ENCODE assay signal across 14 cellular contexts in the genomic region with DNA sequence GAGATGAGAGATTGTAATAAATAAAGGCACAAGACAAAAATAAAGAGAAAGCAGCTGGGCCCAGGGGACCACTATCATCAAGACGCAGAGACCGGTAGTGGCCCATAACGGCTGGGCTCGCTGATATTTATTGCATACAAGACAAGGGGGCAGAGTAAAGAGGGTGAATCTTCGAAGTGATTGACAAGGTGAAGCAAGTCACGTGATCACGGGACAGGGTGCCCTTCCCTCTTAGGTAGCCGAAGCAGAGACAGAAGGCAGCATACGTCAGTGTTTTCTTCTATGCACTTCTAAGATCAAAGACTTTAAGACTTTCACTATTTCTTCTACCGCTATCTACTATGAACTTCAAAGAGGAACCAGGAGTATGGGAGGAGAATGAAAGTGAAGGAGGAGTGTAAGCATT. TPM values are rescaled to one million over a fixed set of nuclear protein-coding genes. Genes with fewer than 3 reads are reported as not detected.
A peak's percentile ranks its signal among the peaks of the same experiment; 100 is the strongest.
DNase-seq lines count a peak whose midpoint lies in the region; ATAC-seq, FAIRE-seq and TF ChIP-seq lines count a peak whose summit lies in the region.
"Had no signal": no experiment of that assay in that cellular context is flagged by ENCODE, and none has a peak within 500 bp of the region (broad histone marks: within the 10 kb centered on the region; RNA-seq: fewer than 3 reads in every experiment).

No MANE protein-coding gene starts in this region.

- peaks cover 17% of the 10 kb centered on the region for H3K36me3 Mint-ChIP-seq in activated CD4-positive, alpha-beta memory T cell treated with anti-CD3 and anti-CD28 coated beads for 36 hours
- peaks cover 44% of the 10 kb centered on the region for H3K36me3 Mint-ChIP-seq in activated CD4-positive, alpha-beta memory T cell treated with anti-CD3 and anti-CD28 coated beads, Interleukin-2, amount 10 ng/mL, durations not matched to agents 7 days and 5 days (ENCODE audit: low read depth)
- H3K36me3 Mint-ChIP-seq in T-helper 1 cell treated with Interleukin-12 subunit alpha and Interleukin-12 subunit beta and Interleukin-4 antibody, amounts not matched to agents 30 μg/mL and 1 μg/mL, for 36 hours (ENCODE audit: low read depth): peaks cover 32% of the 10 kb centered on the region

- peaks cover 9 to 16% of the 10 kb centered on the region in 2 experiments for H3K4me1 ChIP-seq in trophoblast cell (ENCODE audit: control insufficient read depth in 1 of 2, insufficient read depth in 2 of 2, low read length in 2 of 2)

- H3K79me1 ChIP-seq in trophoblast cell (ENCODE audit: low read length): peaks cover 4% of the 10 kb centered on the region

- H3K27ac ChIP-seq in trophoblast cell (ENCODE audit: low read depth, low read length): no peak overlapping the region

- no peak overlapping the region for H4K12ac ChIP-seq in trophoblast cell (ENCODE audit: low read depth, low read length)

- H3K23ac ChIP-seq in trophoblast cell (ENCODE audit: low read length): no peak overlapping the region

- H2AK5ac ChIP-seq in trophoblast cell (ENCODE audit: low read length): no peak overlapping the region

- DNase-seq in activated CD4-positive, alpha-beta memory T cell treated with anti-CD3 and anti-CD28 coated beads for 36 hours: peak; percentile 47
- DNase-seq in activated CD4-positive, alpha-beta memory T cell treated with anti-CD3 and anti-CD28 coated beads, Interleukin-2, amount 10 ng/mL, durations not matched to agents 7 days and 5 days: no peak
- DNase-seq in amniotic epithelial cell (ENCODE audit: low read depth) (peak; percentile 83), trophoblast cell (peak; percentile 79 to 83), D721Med (ENCODE audit: insufficient read length, low spot score) (no peak)
- DNase-seq: MG63, NCI-H748 treated with DMSO at 0.1 percent for 48 hours, T1000 had no signal

- no peak for ATAC-seq in GM19035 (IDR thresholded peaks at IDR 0.05; ENCODE audit: unreplicated experiment)
- ATAC-seq in HG03439 (IDR thresholded peaks at IDR 0.05; ENCODE audit: unreplicated experiment): no peak

- no peak overlapping the region for H3K18ac ChIP-seq in trophoblast cell (ENCODE audit: low read length)

- no peak overlapping the region for H2BK12ac ChIP-seq in trophoblast cell (ENCODE audit: low read length)

- H3K4me1 Mint-ChIP-seq in activated CD4-positive, alpha-beta memory T cell treated with anti-CD3 and anti-CD28 coated beads for 36 hours (ENCODE audit: low read depth): peaks cover 45% of the 10 kb centered on the region
- H3K4me1 Mint-ChIP-seq in activated CD4-positive, alpha-beta memory T cell treated with anti-CD3 and anti-CD28 coated beads, Interleukin-2, amount 10 ng/mL, durations not matched to agents 7 days and 5 days: peaks cover 53% of the 10 kb centered on the region
- peaks cover 39% of the 10 kb centered on the region for H3K4me1 Mint-ChIP-seq in T-helper 1 cell treated with Interleukin-12 subunit alpha and Interleukin-12 subunit beta and Interleukin-4 antibody, amounts not matched to agents 30 μg/mL and 1 μg/mL, for 36 hours (ENCODE audit: low read depth)

- TF ChIP-seq CTCF in D721Med (IDR thresholded peaks at IDR 0.05; ENCODE audit: insufficient read depth, missing control alignments): no peak

- no peak overlapping the region for H3K4me3 Mint-ChIP-seq in activated CD4-positive, alpha-beta memory T cell treated with anti-CD3 and anti-CD28 coated beads for 36 hours
- no peak overlapping the region for H3K4me3 Mint-ChIP-seq in activated CD4-positive, alpha-beta memory T cell treated with anti-CD3 and anti-CD28 coated beads, Interleukin-2, amount 10 ng/mL, durations not matched to agents 7 days and 5 days
- H3K4me3 Mint-ChIP-seq in T-helper 1 cell treated with Interleukin-12 subunit alpha and Interleukin-12 subunit beta and Interleukin-4 antibody, amounts not matched to agents 30 μg/mL and 1 μg/mL, for 36 hours: peak overlapping the region; percentile 33

- WGBS in trophoblast cell (ENCODE audit: extremely low coverage, insufficient coverage, insufficient read length): no CpG with 5 or more reads among the region's 10 CpGs

- H2AFZ ChIP-seq in trophoblast cell (ENCODE audit: insufficient read depth, low read length, poor library complexity): no peak overlapping the region

- POLR2A ChIA-PET in activated CD4-positive, alpha-beta memory T cell treated with anti-CD3 and anti-CD28 coated beads for 36 hours (lab: Charles Lee): no interaction called here
- POLR2A ChIA-PET in activated CD4-positive, alpha-beta memory T cell treated with anti-CD3 and anti-CD28 coated beads, Interleukin-2, amount 10 ng/mL, durations not matched to agents 7 days and 5 days (lab: Charles Lee): interaction anchor here (1.8 to 2.0 kb wide), 2 partner anchors 9 to 10 kb away, joined by 6 to 11 read pairs; partner anchors contain the start of gene MYADM

- no peak overlapping the region for H2BK120ac ChIP-seq in trophoblast cell (ENCODE audit: insufficient read depth, low read length, poor library complexity)

- H3K27me3 ChIP-seq in trophoblast cell (ENCODE audit: insufficient read depth, low read length): peaks cover 7% of the 10 kb centered on the region

- H3K9me3 ChIP-seq in trophoblast cell (ENCODE audit: insufficient read depth, low read depth, low read length): peaks cover 4% of the 10 kb centered on the region
- H3K9me3 ChIP-seq: MG63 had no signal

- H3K79me2 ChIP-seq in trophoblast cell (ENCODE audit: control insufficient read depth, insufficient read depth, low read length, poor library complexity): no peaks in the 10 kb centered on the region

- H3K27ac Mint-ChIP-seq in activated CD4-positive, alpha-beta memory T cell treated with anti-CD3 and anti-CD28 coated beads for 36 hours: no peak overlapping the region
- no peak overlapping the region for H3K27ac Mint-ChIP-seq in activated CD4-positive, alpha-beta memory T cell treated with anti-CD3 and anti-CD28 coated beads, Interleukin-2, amount 10 ng/mL, durations not matched to agents 7 days and 5 days
- H3K27ac Mint-ChIP-seq in T-helper 1 cell treated with Interleukin-12 subunit alpha and Interleukin-12 subunit beta and Interleukin-4 antibody, amounts not matched to agents 30 μg/mL and 1 μg/mL, for 36 hours: peak overlapping the region; percentile 28

- peaks cover 1% of the 10 kb centered on the region for H3K27me3 Mint-ChIP-seq in activated CD4-positive, alpha-beta memory T cell treated with anti-CD3 and anti-CD28 coated beads for 36 hours
- peaks cover 4% of the 10 kb centered on the region for H3K27me3 Mint-ChIP-seq in activated CD4-positive, alpha-beta memory T cell treated with anti-CD3 and anti-CD28 coated beads, Interleukin-2, amount 10 ng/mL, durations not matched to agents 7 days and 5 days
- peaks cover 2% of the 10 kb centered on the region for H3K27me3 Mint-ChIP-seq in T-helper 1 cell treated with Interleukin-12 subunit alpha and Interleukin-12 subunit beta and Interleukin-4 antibody, amounts not matched to agents 30 μg/mL and 1 μg/mL, for 36 hours (ENCODE audit: low read depth)

- intact Hi-C loops in activated CD4-positive, alpha-beta memory T cell treated with anti-CD3 and anti-CD28 coated beads for 36 hours (cut with micrococcal nuclease): no loop called here

- no peaks in the 10 kb centered on the region for H3K9me3 Mint-ChIP-seq in activated CD4-positive, alpha-beta memory T cell treated with anti-CD3 and anti-CD28 coated beads for 36 hours
- H3K9me3 Mint-ChIP-seq in activated CD4-positive, alpha-beta memory T cell treated with anti-CD3 and anti-CD28 coated beads, Interleukin-2, amount 10 ng/mL, durations not matched to agents 7 days and 5 days: no peaks in the 10 kb centered on the region
- H3K9me3 Mint-ChIP-seq in T-helper 1 cell treated with Interleukin-12 subunit alpha and Interleukin-12 subunit beta and Interleukin-4 antibody, amounts not matched to agents 30 μg/mL and 1 μg/mL, for 36 hours: no peaks in the 10 kb centered on the region

- H4K91ac ChIP-seq in trophoblast cell (ENCODE audit: low read depth, low read length): no peak overlapping the region

- FAIRE-seq in D721Med (lab: Jason Lieb, UNC): no peak
- FAIRE-seq: endothelial cell of umbilical vein had no signal

- CTCF ChIA-PET in activated CD4-positive, alpha-beta memory T cell treated with anti-CD3 and anti-CD28 coated beads for 36 hours (lab: Charles Lee): interaction anchor here (0.9 to 1.5 kb wide), 2 partner anchors 24 to 153 kb away, joined by 3 to 9 read pairs; no protein-coding TSS in a partner anchor
- CTCF ChIA-PET in activated CD4-positive, alpha-beta memory T cell treated with anti-CD3 and anti-CD28 coated beads, Interleukin-2, amount 10 ng/mL, durations not matched to agents 7 days and 5 days (lab: Charles Lee): no interaction called here

- no peak overlapping the region for H3K14ac ChIP-seq in trophoblast cell (ENCODE audit: low read length)

- H3K4me2 ChIP-seq in trophoblast cell (ENCODE audit: low read length): no peak overlapping the region

- H3K36me3 ChIP-seq in trophoblast cell (ENCODE audit: control insufficient read depth in 1 of 2, insufficient read depth in 2 of 2, low read length in 2 of 2): peaks cover 33 to 34% of the 10 kb centered on the region in 2 experiments

- no peak overlapping the region for H2BK5ac ChIP-seq in trophoblast cell (ENCODE audit: low read depth, low read length, poor library complexity)

- H3K4ac ChIP-seq in trophoblast cell (ENCODE audit: low read depth, low read length): no peak overlapping the region

- H3K4me3 ChIP-seq in trophoblast cell (ENCODE audit: low read depth, low read length): no peak overlapping the region
- H3K4me3 ChIP-seq: MG63 had no signal

- no peak overlapping the region for H4K8ac ChIP-seq in trophoblast cell (ENCODE audit: low read depth, low read length)

- no peak overlapping the region for H3K9ac ChIP-seq in trophoblast cell (ENCODE audit: low read length)

RNA-seq across cellular contexts. Expression of gene PRKCG, which starts 4.6 kb away (rescaled TPM):
- not detected for total RNA-seq in activated CD4-positive, alpha-beta memory T cell treated with anti-CD3 and anti-CD28 coated beads for 36 hours
- total RNA-seq in activated CD4-positive, alpha-beta memory T cell treated with anti-CD3 and anti-CD28 coated beads, Interleukin-2, amount 10 ng/mL, durations not matched to agents 7 days and 5 days: not detected
- polyA plus RNA-seq in trophoblast cell (2013): 0.25 and 0.36 TPM in 2 replicates
- total RNA-seq: endothelial cell of umbilical vein, H4, myocyte had no signal

RNA-seq across cellular contexts. Expression of gene MYADM, which starts 9.7 kb away (rescaled TPM):
- 10 to 100 TPM; 40.3 to 45.5 TPM for total RNA-seq in activated CD4-positive, alpha-beta memory T cell treated with anti-CD3 and anti-CD28 coated beads for 36 hours
- 100 to 1,000 TPM; 109 TPM for total RNA-seq in activated CD4-positive, alpha-beta memory T cell treated with anti-CD3 and anti-CD28 coated beads, Interleukin-2, amount 10 ng/mL, durations not matched to agents 7 days and 5 days
- polyA plus RNA-seq in trophoblast cell (2013): 364 and 407 TPM in 2 replicates

RNA-seq across cellular contexts. Expression of gene CACNG7, which starts 31.7 kb away (rescaled TPM):
- not detected for total RNA-seq in activated CD4-positive, alpha-beta memory T cell treated with anti-CD3 and anti-CD28 coated beads for 36 hours
- not detected for total RNA-seq in activated CD4-positive, alpha-beta memory T cell treated with anti-CD3 and anti-CD28 coated beads, Interleukin-2, amount 10 ng/mL, durations not matched to agents 7 days and 5 days
- polyA plus RNA-seq in trophoblast cell (2013): 0.04 and 0.08 TPM in 2 replicates
- total RNA-seq: H4, myocyte had no signal

RNA-seq across cellular contexts. Expression of gene NLRP12, which starts 53.2 kb away (rescaled TPM):
- total RNA-seq in activated CD4-positive, alpha-beta memory T cell treated with anti-CD3 and anti-CD28 coated beads for 36 hours: not detected
- under 1 TPM in 1 of 2 experiments, not detected in 1; 0.08 TPM for total RNA-seq in activated CD4-positive, alpha-beta memory T cell treated with anti-CD3 and anti-CD28 coated beads, Interleukin-2, amount 10 ng/mL, durations not matched to agents 7 days and 5 days
- polyA plus RNA-seq in trophoblast cell (2013): 0.26 and 0.29 TPM in 2 replicates
- total RNA-seq: myocyte had no signal

Comparison
In these comparisons a context has a peak if more than half of its experiments do, and no peak if none do; other contexts are left out.
1. DNase-seq: peak in activated CD4-positive, alpha-beta memory T cell treated with anti-CD3 and anti-CD28 coated beads for 36 hours (single experiment), amniotic epithelial cell (single experiment) and trophoblast cell (2 of 2); none in activated CD4-positive, alpha-beta memory T cell treated with anti-CD3 and anti-CD28 coated beads, Interleukin-2, amount 10 ng/mL, durations not matched to agents 7 days and 5 days (single experiment) and D721Med (single experiment).